ENCODE assay signal across 15 cellular contexts in genomic region chr10:123998197-123999141, GRCh38.
DNase-seq lines count a peak whose midpoint lies in the region; ATAC-seq and TF ChIP-seq lines count a peak whose summit lies in the region.
"Had no signal": no experiment of that assay in that cellular context is flagged by ENCODE, and none has a peak within 500 bp of the region (broad histone marks: within the 10 kb centered on the region; RNA-seq: fewer than 3 reads in every experiment).

No MANE protein-coding gene starts in this region.

- H3K36me3 ChIP-seq in breast epithelium: no peaks in the 10 kb centered on the region
- H3K36me3 ChIP-seq in colonic mucosa: no peaks in the 10 kb centered on the region
- peaks cover 0 to 13% of the 10 kb centered on the region in 2 experiments for H3K36me3 ChIP-seq in mesenchymal stem cell (ENCODE audit: control insufficient read depth in 1 of 2, insufficient read depth in 2 of 2, low read depth in 1 of 2, low read length in 2 of 2)
- H3K36me3 ChIP-seq: left lung, thoracic aorta had no signal

- H2AK5ac ChIP-seq in mesenchymal stem cell (ENCODE audit: low read length, severe bottlenecking): peak overlapping the region; percentile 58

- H3K4me2 ChIP-seq in mesenchymal stem cell (ENCODE audit: low read length, poor library complexity, severe bottlenecking): no peak overlapping the region

- 85% methylated on average over 9 of the region's 11 CpGs for WGBS in mesenchymal stem cell

- no TSS peak for BruUV-seq in MCF 10A (replicated peaks; lab: Mats Ljungman, UMichigan)

- H3K9me3 Mint-ChIP-seq in MCF 10A (ENCODE audit: unreplicated experiment): no peaks in the 10 kb centered on the region
- H3K9me3 Mint-ChIP-seq in immature natural killer cell: no peaks in the 10 kb centered on the region
- H3K9me3 Mint-ChIP-seq in nephron progenitor cell: no peaks in the 10 kb centered on the region
- H3K9me3 Mint-ChIP-seq in activated naive CD4-positive, alpha-beta T cell treated with anti-CD3 and anti-CD28 coated beads, Interleukin-2, amount 10 ng/mL, durations not matched to agents 7 days and 5 days: no peaks in the 10 kb centered on the region
- H3K9me3 Mint-ChIP-seq: activated B cell treated with CpG ODN at 0.5 μM for 24 hours, nephron had no signal

- H2BK5ac ChIP-seq in mesenchymal stem cell (ENCODE audit: low read depth, low read length, poor library complexity, severe bottlenecking): no peak overlapping the region

- no peak for TF ChIP-seq POLR2A in breast epithelium (IDR thresholded peaks at IDR 0.05)

- H2AFZ ChIP-seq in mesenchymal stem cell (ENCODE audit: low read depth, low read length): no peak overlapping the region

- peak overlapping the region; percentile 53 for H4K8ac ChIP-seq in mesenchymal stem cell (ENCODE audit: low read length)

- H3K9ac ChIP-seq in colonic mucosa (ENCODE audit: low read depth in 2 of 2, low read length in 2 of 2) (no peak overlapping the region), mesenchymal stem cell (ENCODE audit: low read length) (no peak overlapping the region)

- H3K27me3 ChIP-seq in breast epithelium (peaks cover 0 to 3% of the 10 kb centered on the region in 2 donors), colonic mucosa (no peaks in the 10 kb centered on the region), mesenchymal stem cell (ENCODE audit: control insufficient read depth in 1 of 2, insufficient read depth in 1 of 2, low read length in 2 of 2) (peaks cover 7 to 8% of the 10 kb centered on the region in 2 experiments)

- peaks cover 9% of the 10 kb centered on the region for H3K27me3 Mint-ChIP-seq in MCF 10A (ENCODE audit: insufficient read depth, unreplicated experiment)
- peaks cover 5 to 20% (median 17%) of the 10 kb centered on the region in 3 donors for H3K27me3 Mint-ChIP-seq in immature natural killer cell (ENCODE audit: low read depth in 3 of 3)
- H3K27me3 Mint-ChIP-seq in nephron progenitor cell (ENCODE audit: low read depth, poor library complexity): peaks cover 37% of the 10 kb centered on the region
- H3K27me3 Mint-ChIP-seq in activated naive CD4-positive, alpha-beta T cell treated with anti-CD3 and anti-CD28 coated beads, Interleukin-2, amount 10 ng/mL, durations not matched to agents 7 days and 5 days: peaks cover 52% of the 10 kb centered on the region

- H3K4me3 ChIP-seq in breast epithelium: no peak overlapping the region
- no peak overlapping the region for H3K4me3 ChIP-seq in colonic mucosa
- peak overlapping the region in 1 of 2 experiments; percentile 1 for H3K4me3 ChIP-seq in mesenchymal stem cell (ENCODE audit: insufficient read depth in 1 of 2, low read depth in 1 of 2, low read length in 2 of 2)
- H3K4me3 ChIP-seq: left lung, thoracic aorta had no signal

- intact Hi-C loops in MCF 10A (cut with micrococcal nuclease) (loop anchor here (5.0 to 10.0 kb wide), 2 partner anchors 109 to 536 kb away; no protein-coding TSS in a partner anchor), breast epithelium (cut with DNase I; ENCODE audit: low total_unique reads) (no loop called here), colonic mucosa (cut with DNase I) (no loop called here)

- H3K18ac ChIP-seq in mesenchymal stem cell (ENCODE audit: low read depth in 1 of 2, low read length in 2 of 2): peak overlapping the region in 1 of 2 experiments; percentile 70

- peak overlapping the region; percentile 75 for H3K27ac Mint-ChIP-seq in MCF 10A (ENCODE audit: low read depth, unreplicated experiment)
- no peak overlapping the region for H3K27ac Mint-ChIP-seq in immature natural killer cell
- no peak overlapping the region for H3K27ac Mint-ChIP-seq in nephron progenitor cell
- H3K27ac Mint-ChIP-seq in activated naive CD4-positive, alpha-beta T cell treated with anti-CD3 and anti-CD28 coated beads, Interleukin-2, amount 10 ng/mL, durations not matched to agents 7 days and 5 days: no peak overlapping the region
- H3K27ac Mint-ChIP-seq: activated B cell treated with CpG ODN at 0.5 μM for 24 hours, nephron had no signal

- no peak for TF ChIP-seq CTCF in MCF 10A (IDR thresholded peaks at IDR 0.05; ENCODE audit: unreplicated experiment)
- no peak for TF ChIP-seq CTCF in breast epithelium (IDR thresholded peaks at IDR 0.05)
- no peak for TF ChIP-seq CTCF in colonic mucosa (IDR thresholded peaks at IDR 0.05)
- TF ChIP-seq CTCF in nephron progenitor cell (IDR thresholded peaks at IDR 0.05): no peak

- CTCF ChIA-PET in MCF 10A (lab: Yijun Ruan, JAX): interaction anchor here (0.7 to 8.2 kb wide), 6 partner anchors 91 to 410 kb away, joined by 3 to 306 read pairs (median 38); partner anchors contain the start of gene CHST15
- CTCF ChIA-PET in activated naive CD4-positive, alpha-beta T cell treated with anti-CD3 and anti-CD28 coated beads, Interleukin-2, amount 10 ng/mL, durations not matched to agents 7 days and 5 days (lab: Charles Lee): interaction anchor here (0.9 to 6.9 kb wide), 4 partner anchors 92 to 405 kb away, joined by 4 to 141 read pairs (median 20); no protein-coding TSS in a partner anchor

- H3K4ac ChIP-seq in mesenchymal stem cell (ENCODE audit: low read depth in 1 of 2, low read length in 2 of 2): peak overlapping the region in 1 of 2 experiments; percentile 54

- H3K27ac ChIP-seq in breast epithelium: peak overlapping the region in 1 of 2 donors; percentile 43
- peak overlapping the region; percentile 7 for H3K27ac ChIP-seq in colonic mucosa
- H3K27ac ChIP-seq in mesenchymal stem cell (ENCODE audit: low read length, poor library complexity, severe bottlenecking): no peak overlapping the region
- H3K27ac ChIP-seq: thoracic aorta had no signal

- H3K4me1 Mint-ChIP-seq in MCF 10A (ENCODE audit: insufficient read depth, unreplicated experiment) (peaks cover 63% of the 10 kb centered on the region), immature natural killer cell (peaks cover 3 to 14% of the 10 kb centered on the region in 2 donors), nephron progenitor cell (peaks cover 15% of the 10 kb centered on the region)
- H3K4me1 Mint-ChIP-seq in activated naive CD4-positive, alpha-beta T cell treated with anti-CD3 and anti-CD28 coated beads, Interleukin-2, amount 10 ng/mL, durations not matched to agents 7 days and 5 days: peaks cover 4% of the 10 kb centered on the region

- H2BK120ac ChIP-seq in mesenchymal stem cell (ENCODE audit: low read depth, low read length): no peak overlapping the region

- H3K79me1 ChIP-seq in mesenchymal stem cell (replicated peaks; ENCODE audit: low read length, poor library complexity, severe bottlenecking): peaks cover 6% of the 10 kb centered on the region

- H2BK15ac ChIP-seq in mesenchymal stem cell (ENCODE audit: low read depth, poor library complexity, severe bottlenecking): no peak overlapping the region

- ATAC-seq in GM19035 (IDR thresholded peaks at IDR 0.05; ENCODE audit: unreplicated experiment): no peak

- H3K36me3 Mint-ChIP-seq in MCF 10A (ENCODE audit: insufficient read depth, unreplicated experiment) (peaks cover 19% of the 10 kb centered on the region), immature natural killer cell (no peaks in the 10 kb centered on the region), nephron progenitor cell (ENCODE audit: low read depth) (no peaks in the 10 kb centered on the region)
- H3K36me3 Mint-ChIP-seq in activated naive CD4-positive, alpha-beta T cell treated with anti-CD3 and anti-CD28 coated beads, Interleukin-2, amount 10 ng/mL, durations not matched to agents 7 days and 5 days: no peaks in the 10 kb centered on the region

- H3K4me1 ChIP-seq in breast epithelium (peaks cover 0 to 11% of the 10 kb centered on the region in 2 donors), colonic mucosa (no peaks in the 10 kb centered on the region), mesenchymal stem cell (ENCODE audit: control insufficient read depth, insufficient read depth, low read depth, low read length) (peaks cover 29% of the 10 kb centered on the region)

- H3K23ac ChIP-seq in mesenchymal stem cell (ENCODE audit: low read length in 2 of 2): no peak overlapping the region

- no peak overlapping the region for H4K91ac ChIP-seq in mesenchymal stem cell (ENCODE audit: low read length)

- no peak overlapping the region for H3K4me3 Mint-ChIP-seq in MCF 10A (ENCODE audit: unreplicated experiment)
- H3K4me3 Mint-ChIP-seq in immature natural killer cell: peak overlapping the region in 1 of 5 donors; percentile 9
- H3K4me3 Mint-ChIP-seq in nephron progenitor cell: no peak overlapping the region
- no peak overlapping the region for H3K4me3 Mint-ChIP-seq in activated naive CD4-positive, alpha-beta T cell treated with anti-CD3 and anti-CD28 coated beads, Interleukin-2, amount 10 ng/mL, durations not matched to agents 7 days and 5 days
- H3K4me3 Mint-ChIP-seq: activated B cell treated with CpG ODN at 0.5 μM for 24 hours, nephron had no signal

- POLR2A ChIA-PET in MCF 10A (lab: Yijun Ruan, JAX): interaction anchor here (0.7 to 4.7 kb wide), 8 partner anchors 45 to 417 kb away, joined by 3 to 46 read pairs (median 12); partner anchors contain the start of gene CHST15

- DNase-seq in MCF 10A (ENCODE audit: unreplicated experiment) (no peak), breast epithelium (ENCODE audit: low spot score in 2 of 2) (no peak), colonic mucosa (no peak), mesenchymal stem cell (no peak), immature natural killer cell (no peak), nephron progenitor cell (no peak)
- DNase-seq in activated naive CD4-positive, alpha-beta T cell treated with anti-CD3 and anti-CD28 coated beads, Interleukin-2, amount 10 ng/mL, durations not matched to agents 7 days and 5 days: no peak
- DNase-seq: activated B cell treated with CpG ODN at 0.5 μM for 24 hours; activated naive CD4-positive, alpha-beta T cell treated with Interleukin-2 at 50 U/mL for 16 hours; NCI-H1417 treated with DMSO at 0.1 percent for 48 hours; retina had no signal

- H2BK12ac ChIP-seq in mesenchymal stem cell (ENCODE audit: low read length in 2 of 2): peak overlapping the region; percentile 31 to 64

- H3K14ac ChIP-seq in mesenchymal stem cell (ENCODE audit: low read length in 2 of 2): no peak overlapping the region

- H3K9me3 ChIP-seq in breast epithelium: no peaks in the 10 kb centered on the region
- no peaks in the 10 kb centered on the region for H3K9me3 ChIP-seq in colonic mucosa
- H3K9me3 ChIP-seq in mesenchymal stem cell (ENCODE audit: control insufficient read depth, low read length): no peaks in the 10 kb centered on the region
- H3K9me3 ChIP-seq: left lung, thoracic aorta had no signal
